ENCODE assay signal across 19 cellular contexts in genomic region chr4:123821861-123822260, GRCh38.
DNase-seq lines count a peak whose midpoint lies in the region; ATAC-seq, FAIRE-seq and TF ChIP-seq lines count a peak whose summit lies in the region.
"Had no signal": no experiment of that assay in that cellular context is flagged by ENCODE, and none has a peak within 500 bp of the region (broad histone marks: within the 10 kb centered on the region; RNA-seq: fewer than 3 reads in every experiment).

No MANE protein-coding gene starts in this region.

- H3K9me1 ChIP-seq in K562 (ENCODE audit: control insufficient read depth, insufficient read depth, low read length), result no peaks in the 10 kb centered on the region

- TF ChIP-seq EP300 in K562 (IDR thresholded peaks at IDR 0.05; ENCODE audit: low read length), result no peak

- DNase-seq in AG10803 (ENCODE audit: low read depth) (peak; percentile 35), LHCN-M2 (ENCODE audit: low read depth) (peak; percentile 49), K562 (ENCODE audit: extremely low read depth in 1 of 4, low spot score in 3 of 4) (no peak), iris pigment epithelial cell (ENCODE audit: low read depth) (peak; percentile 70), NCI-H526 (lab: John Stamatoyannopoulos, UW) (no peak), T-helper 17 cell (no peak), NCI-H2081 treated with DMSO at 0.1 percent for 48 hours (lab: John Stamatoyannopoulos, UW) (no peak)
- DNase-seq: activated CD4-positive, CD25-positive, alpha-beta regulatory T cell; CD8-positive, alpha-beta T cell; H9; NCI-H1694 treated with DMSO at 0.1 percent for 48 hours; NCI-H446 treated with DMSO at 0.1 percent for 48 hours; stimulated activated CD4-positive, alpha-beta T cell treated with anti-CD3 and anti-CD28 coated beads, Interleukin-4, amount 100 ng/mL, for 4 hours; stimulated activated CD8-positive, alpha-beta memory T cell treated with anti-CD3 and anti-CD28 coated beads, Interleukin-4, amount 100 ng/mL, for 48 hours; T-cell had no signal

- BruUV-seq in K562 (replicated peaks; lab: Mats Ljungman, UMichigan), result no TSS peak

- H3K4me3 Mint-ChIP-seq in T-helper 17 cell, result no peak overlapping the region
- H3K4me3 Mint-ChIP-seq: CD8-positive, alpha-beta T cell; dendritic cell treated with granulocyte-macrophage colony-stimulating factor and Interleukin-4, amounts not matched to agents 40 ng/mL and 50 ng/mL, for 4 days; H9; T-cell had no signal

- TF ChIP-seq CTCF in AG10803 (conservative IDR thresholded peaks at IDR 0.05; ENCODE audit: low read length), result no peak
- TF ChIP-seq CTCF in K562 (IDR thresholded peaks at IDR 0.05 in 2 of 3, conservative IDR thresholded peaks at IDR 0.05 in 1 of 3; ENCODE audit: insufficient read depth in 2 of 3, low read depth in 1 of 3, low read length in 3 of 3), result no peak

- H2AFZ ChIP-seq in K562 (ENCODE audit: low read depth, low read length), result no peak overlapping the region

- CTCF ChIA-PET in K562 (lab: Yijun Ruan, JAX; ENCODE audit: low intra/inter-chr PET ratio), result no interaction called here

- H3K79me2 ChIP-seq in K562 (ENCODE audit: control insufficient read depth, insufficient read depth, low read length), result no peaks in the 10 kb centered on the region

- H3K36me3 ChIP-seq in K562 (ENCODE audit: control insufficient read depth, insufficient read depth, low read length), result no peaks in the 10 kb centered on the region

- ATAC-seq in K562 (no peak), T-helper 17 cell (no peak), HG03280 (IDR thresholded peaks at IDR 0.05; ENCODE audit: unreplicated experiment) (no peak)
- ATAC-seq: CD8-positive, alpha-beta T cell; esophagus mucosa; left lobe of liver; T-cell had no signal

- no peaks in the 10 kb centered on the region for H3K27me3 ChIP-seq in K562 (ENCODE audit: control insufficient read depth in 2 of 2, insufficient read depth in 2 of 2, low read length in 2 of 2)

- H3K27me3 Mint-ChIP-seq in T-helper 17 cell, result peaks cover 8% of the 10 kb centered on the region
- H3K27me3 Mint-ChIP-seq: dendritic cell treated with granulocyte-macrophage colony-stimulating factor and Interleukin-4, amounts not matched to agents 40 ng/mL and 50 ng/mL, for 4 days had no signal

- no peaks in the 10 kb centered on the region for H3K36me3 Mint-ChIP-seq in T-helper 17 cell (ENCODE audit: low read depth)
- H3K36me3 Mint-ChIP-seq: CD8-positive, alpha-beta T cell; T-cell had no signal

- H3K9ac ChIP-seq in K562 (ENCODE audit: insufficient read depth in 1 of 2, low read depth in 2 of 2, low read length in 2 of 2), result no peak overlapping the region

- no peaks in the 10 kb centered on the region for H3K4me1 ChIP-seq in K562 (replicated peaks in 1 of 2; ENCODE audit: control insufficient read depth in 2 of 2, insufficient read depth in 2 of 2, low read length in 2 of 2)

- H3K4me2 ChIP-seq in K562 (ENCODE audit: insufficient read depth, low read length), result no peak overlapping the region

- H4K20me1 ChIP-seq in K562 (replicated peaks; ENCODE audit: control insufficient read depth, insufficient read depth, low read length), result no peaks in the 10 kb centered on the region

- FAIRE-seq in K562 (lab: Jason Lieb, UNC), result peak; percentile 42

- TF ChIP-seq POLR2A in K562 (conservative IDR thresholded peaks at IDR 0.05), result no peak

- H3K4me1 Mint-ChIP-seq in T-helper 17 cell, result no peaks in the 10 kb centered on the region
- H3K4me1 Mint-ChIP-seq: T-cell had no signal

- H3K9me3 ChIP-seq in K562 (replicated peaks; ENCODE audit: control insufficient read depth, insufficient read depth, low read depth, low read length), result no peaks in the 10 kb centered on the region
- no peaks in the 10 kb centered on the region for H3K9me3 ChIP-seq in T-helper 17 cell (ENCODE audit: control insufficient read depth, low read length, poor library complexity, severe bottlenecking)

- no peak overlapping the region for H3K4me3 ChIP-seq in AG10803 (ENCODE audit: low read length)
- no peak overlapping the region for H3K4me3 ChIP-seq in K562

- H3K27ac Mint-ChIP-seq in T-helper 17 cell, result no peak overlapping the region
- H3K27ac Mint-ChIP-seq: CD8-positive, alpha-beta T cell; dendritic cell treated with granulocyte-macrophage colony-stimulating factor and Interleukin-4, amounts not matched to agents 40 ng/mL and 50 ng/mL, for 4 days; T-cell had no signal

- intact Hi-C loops in K562 (cut with micrococcal nuclease), result no loop called here

- no peak for TF ChIP-seq RAD21 in K562 (CRISPR knock-in tag; conservative IDR thresholded peaks at IDR 0.05 in 1 of 2, IDR thresholded peaks at IDR 0.05 in 1 of 2)

- no peak overlapping the region for H3K27ac ChIP-seq in K562 (ENCODE audit: extremely low read depth, low read depth, low read length)

- in situ Hi-C loops in K562 (cut with MboI), result no loop called here

- POLR2A ChIA-PET in K562 (lab: Yijun Ruan, JAX), result no interaction called here

TF ChIP-seq in K562, 482 proteins besides CTCF, POLR2A, EP300 and RAD21:
- TF ChIP-seq ZNF133 (CRISPR knock-in tag; IDR thresholded peaks at IDR 0.05), result no peak
- TF ChIP-seq MTA3 (IDR thresholded peaks at IDR 0.05; ENCODE audit: borderline replicate concordance), result no peak
- TF ChIP-seq MCM3 (IDR thresholded peaks at IDR 0.05), result no peak
- TF ChIP-seq U2AF1 (optimal IDR thresholded peaks at IDR 0.05; ENCODE audit: low read depth, low read length), result no peak
- TF ChIP-seq RFX1 (IDR thresholded peaks at IDR 0.05), result peak; percentile 44
- TF ChIP-seq, protein P1, sequence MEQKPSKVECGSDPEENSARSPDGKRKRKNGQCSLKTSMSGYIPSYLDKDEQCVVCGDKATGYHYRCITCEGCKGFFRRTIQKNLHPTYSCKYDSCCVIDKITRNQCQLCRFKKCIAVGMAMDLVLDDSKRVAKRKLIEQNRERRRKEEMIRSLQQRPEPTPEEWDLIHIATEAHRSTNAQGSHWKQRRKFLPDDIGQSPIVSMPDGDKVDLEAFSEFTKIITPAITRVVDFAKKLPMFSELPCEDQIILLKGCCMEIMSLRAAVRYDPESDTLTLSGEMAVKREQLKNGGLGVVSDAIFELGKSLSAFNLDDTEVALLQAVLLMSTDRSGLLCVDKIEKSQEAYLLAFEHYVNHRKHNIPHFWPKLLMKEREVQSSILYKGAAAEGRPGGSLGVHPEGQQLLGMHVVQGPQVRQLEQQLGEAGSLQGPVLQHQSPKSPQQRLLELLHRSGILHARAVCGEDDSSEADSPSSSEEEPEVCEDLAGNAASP (IDR thresholded peaks at IDR 0.05), result no peak
TF ChIP-seq in K562: peak in this region for 1.

Comparison
In these comparisons a context has a peak if more than half of its experiments do, and no peak if none do; other contexts are left out.
1. DNase-seq: peak in AG10803 (single experiment), LHCN-M2 (single experiment) and iris pigment epithelial cell (single experiment); none in K562 (0 of 4), NCI-H526 (0 of 2), T-helper 17 cell (0 of 3) and NCI-H2081 treated with DMSO at 0.1 percent for 48 hours (single experiment).